In genomic region chr7:96342036-96342435, GRCh38 we compare ENCODE assay signal across 24 cellular contexts.
"Had no signal": no experiment of that assay in that cellular context is flagged by ENCODE, and none has a peak within 500 bp of the region (broad histone marks: within the 10 kb centered on the region; RNA-seq: fewer than 3 reads in every experiment).

No MANE protein-coding gene starts in this region.

- H3K27me3 ChIP-seq: ovary, right atrium auricular region, right lobe of liver, stomach, testis, thyroid gland, transverse colon, upper lobe of left lung, vagina had no signal

- H3K9me3 ChIP-seq: left ventricle myocardium inferior, ovary, right atrium auricular region, stomach, testis, thyroid gland, transverse colon, upper lobe of left lung, vagina had no signal

- H3K36me3 ChIP-seq: left ventricle myocardium inferior, ovary, right atrium auricular region, right lobe of liver, stomach, thyroid gland, transverse colon, upper lobe of left lung, vagina had no signal

- H3K4me3 Mint-ChIP-seq: mesothelial cell of epicardium; naive thymus-derived CD4-positive, alpha-beta T cell; natural killer cell treated with Interleukin-12 subunit alpha and Interleukin-12 subunit beta and Interleukin-15 and Interleukin-18, amount 100 ng/mL, for 72 hours; stimulated activated naive B cell treated with anti-CD40 and anti-IgM and Interleukin-4, amounts not matched to agents 10 μg/mL and 1 μg/mL and 100 μg/mL, for 72 hours had no signal

- ATAC-seq: naive thymus-derived CD4-positive, alpha-beta T cell; natural killer cell treated with Interleukin-12 subunit alpha and Interleukin-12 subunit beta and Interleukin-15 and Interleukin-18, amount 100 ng/mL, for 72 hours; right lobe of liver; stimulated activated naive B cell treated with anti-CD40 and anti-IgM and Interleukin-4, amounts not matched to agents 10 μg/mL and 1 μg/mL and 100 μg/mL, for 72 hours; stimulated activated naive CD8-positive, alpha-beta T cell treated with anti-CD3 and anti-CD28 coated beads, Interleukin-15, Interleukin-2, amounts not matched to agents 100 U/mL and 50 U/mL, for 24 hours had no signal

- H3K27ac ChIP-seq: left ventricle myocardium inferior, ovary, right atrium auricular region, right lobe of liver, stomach, testis, thyroid gland, transverse colon, upper lobe of left lung, vagina had no signal

- DNase-seq: hippocampal formation; kidney; left ventricle myocardium inferior; mesendoderm; naive thymus-derived CD4-positive, alpha-beta T cell; ovary; right lobe of liver; stimulated activated CD4-positive, alpha-beta T cell treated with anti-CD3 and anti-CD28 coated beads, Interleukin-12 subunit alpha, Interleukin-12 subunit beta, amount 100 ng/mL, for 4 hours; stimulated activated CD4-positive, alpha-beta T cell treated with anti-CD3 and anti-CD28 coated beads, Interleukin-15, amount 100 ng/mL, for 24 hours; stimulated activated CD4-positive, alpha-beta T cell treated with anti-CD3 and anti-CD28 coated beads, Interleukin-2, amount 100 ng/mL, for 24 hours; stimulated activated CD4-positive, alpha-beta T cell treated with anti-CD3 and anti-CD28 coated beads, Interleukin-4, amount 100 ng/mL, for 1 hour; stimulated activated naive B cell treated with anti-CD40 and anti-IgM and Interleukin-4, amounts not matched to agents 10 μg/mL and 1 μg/mL and 100 μg/mL, for 72 hours; stimulated activated naive CD8-positive, alpha-beta T cell treated with anti-CD3 and anti-CD28 coated beads, Interleukin-15, Interleukin-2, amounts not matched to agents 100 U/mL and 50 U/mL, for 24 hours; stomach; testis; thyroid gland; transverse colon; upper lobe of left lung had no signal

- H3K27me3 Mint-ChIP-seq: progenitor cell of endocrine pancreas had no signal

- H3K4me1 Mint-ChIP-seq: mesothelial cell of epicardium; naive thymus-derived CD4-positive, alpha-beta T cell had no signal

- H3K4me3 ChIP-seq: left ventricle myocardium inferior, lung, ovary, right atrium auricular region, right lobe of liver, stomach, testis, thyroid gland, transverse colon, upper lobe of left lung, vagina had no signal

- H3K4me1 ChIP-seq: left ventricle myocardium inferior, right atrium auricular region, right lobe of liver, testis, thyroid gland, transverse colon, upper lobe of left lung, vagina had no signal

- H3K9me3 Mint-ChIP-seq: mesothelial cell of epicardium; natural killer cell treated with Interleukin-12 subunit alpha and Interleukin-12 subunit beta and Interleukin-15 and Interleukin-18, amount 100 ng/mL, for 72 hours had no signal

- H3K36me3 Mint-ChIP-seq: mesothelial cell of epicardium; natural killer cell treated with Interleukin-12 subunit alpha and Interleukin-12 subunit beta and Interleukin-15 and Interleukin-18, amount 100 ng/mL, for 72 hours; stimulated activated naive B cell treated with anti-CD40 and anti-IgM and Interleukin-4, amounts not matched to agents 10 μg/mL and 1 μg/mL and 100 μg/mL, for 72 hours had no signal

- H3K27ac Mint-ChIP-seq: mesothelial cell of epicardium; natural killer cell treated with Interleukin-12 subunit alpha and Interleukin-12 subunit beta and Interleukin-15 and Interleukin-18, amount 100 ng/mL, for 72 hours; progenitor cell of endocrine pancreas; stimulated activated naive B cell treated with anti-CD40 and anti-IgM and Interleukin-4, amounts not matched to agents 10 μg/mL and 1 μg/mL and 100 μg/mL, for 72 hours had no signal
